ENCODE assay signal across 8 cellular contexts in genomic region chr4:75653845-75654503, GRCh38. TPM values are rescaled to one million over a fixed set of nuclear protein-coding genes. Genes with fewer than 3 reads are reported as not detected.
DNase-seq lines count a peak whose midpoint lies in the region; ATAC-seq and TF ChIP-seq lines count a peak whose summit lies in the region.

No MANE protein-coding gene starts in this region.

- POLR2A ChIA-PET in CD8-positive, alpha-beta memory T cell (lab: Charles Lee) = interaction anchor here (0.5 to 1.0 kb wide), 3 partner anchors 10 to 29 kb away, joined by 3 to 7 read pairs (median 4); partner anchors contain the start of gene G3BP2

- peak; percentile 72 for TF ChIP-seq CTCF in brain microvascular endothelial cell (IDR thresholded peaks at IDR 0.05; ENCODE audit: low read depth, low read length, missing control alignments)

- peaks cover 7 to 82% (median 19%) of the 10 kb centered on the region in 3 donors for H3K36me3 Mint-ChIP-seq in CD8-positive, alpha-beta memory T cell

- H4K8ac ChIP-seq in mesenchymal stem cell (ENCODE audit: low read length) = no peak overlapping the region

- peaks cover 36% of the 10 kb centered on the region for H3K4me1 ChIP-seq in CD8-positive, alpha-beta memory T cell (ENCODE audit: insufficient read depth, low read length)
- peaks cover 2% of the 10 kb centered on the region for H3K4me1 ChIP-seq in mesenchymal stem cell (ENCODE audit: control insufficient read depth, insufficient read depth, low read depth, low read length)

- peaks cover 13% of the 10 kb centered on the region for H3K79me1 ChIP-seq in mesenchymal stem cell (replicated peaks; ENCODE audit: low read length, poor library complexity, severe bottlenecking)

- peak overlapping the region; percentile 29 to 93 (median 66) for H3K27ac Mint-ChIP-seq in CD8-positive, alpha-beta memory T cell

- H2BK12ac ChIP-seq in mesenchymal stem cell (ENCODE audit: low read length in 2 of 2) = no peak overlapping the region

- no peaks in the 10 kb centered on the region for H3K27me3 Mint-ChIP-seq in CD8-positive, alpha-beta memory T cell

- H3K4ac ChIP-seq in mesenchymal stem cell (ENCODE audit: low read depth in 1 of 2, low read length in 2 of 2) = no peak overlapping the region

- H3K18ac ChIP-seq in mesenchymal stem cell (ENCODE audit: low read depth in 1 of 2, low read length in 2 of 2) = no peak overlapping the region

- in situ Hi-C loops in brain microvascular endothelial cell (cut with HindIII; ENCODE audit: low pct_ligation_motif_present, low sequenced_read_pairs) = no loop called here

- no peak overlapping the region for H2AK5ac ChIP-seq in mesenchymal stem cell (ENCODE audit: low read length, severe bottlenecking)

- no peaks in the 10 kb centered on the region for H3K27me3 ChIP-seq in CD8-positive, alpha-beta memory T cell (ENCODE audit: insufficient read depth, low read length, poor library complexity, severe bottlenecking)
- H3K27me3 ChIP-seq in brain microvascular endothelial cell (replicated peaks) = no peaks in the 10 kb centered on the region
- H3K27me3 ChIP-seq in mesenchymal stem cell (ENCODE audit: control insufficient read depth in 1 of 2, insufficient read depth in 1 of 2, low read length in 2 of 2) = no peaks in the 10 kb centered on the region

- H3K4me1 Mint-ChIP-seq in CD8-positive, alpha-beta memory T cell = peaks cover 50 to 69% (median 52%) of the 10 kb centered on the region in 3 donors

- peaks cover 49% of the 10 kb centered on the region for H3K36me3 ChIP-seq in CD8-positive, alpha-beta memory T cell (ENCODE audit: insufficient read depth, low read length)
- H3K36me3 ChIP-seq in brain microvascular endothelial cell (replicated peaks) = peaks cover 27% of the 10 kb centered on the region
- H3K36me3 ChIP-seq in mesenchymal stem cell (ENCODE audit: control insufficient read depth in 1 of 2, insufficient read depth in 2 of 2, low read depth in 1 of 2, low read length in 2 of 2) = peaks cover 4 to 92% of the 10 kb centered on the region in 2 experiments

- no peak overlapping the region for H2BK5ac ChIP-seq in mesenchymal stem cell (ENCODE audit: low read depth, low read length, poor library complexity, severe bottlenecking)

- DNase-seq in CD8-positive, alpha-beta memory T cell = no peak
- DNase-seq in HT-29 (ENCODE audit: low spot score) = peak; percentile 52
- peak; percentile 15 for DNase-seq in brain microvascular endothelial cell
- peak; percentile 53 for DNase-seq in mesenchymal stem cell
- no peak for DNase-seq in NCI-H187 treated with DMSO at 0.1 percent for 48 hours (lab: John Stamatoyannopoulos, UW)
- DNase-seq in NCI-H1436 treated with DMSO at 0.1 percent for 48 hours (lab: John Stamatoyannopoulos, UW) = no peak
- no peak for DNase-seq in hepatic stellate cell (ENCODE audit: low spot score)

- no peaks in the 10 kb centered on the region for H3K9me3 Mint-ChIP-seq in CD8-positive, alpha-beta memory T cell

- no CpG with 5 or more reads among the region's 2 CpGs for WGBS in mesenchymal stem cell

- no peak overlapping the region for H2AFZ ChIP-seq in mesenchymal stem cell (ENCODE audit: low read depth, low read length)

- H3K9me3 ChIP-seq in CD8-positive, alpha-beta memory T cell (ENCODE audit: low read length) = no peaks in the 10 kb centered on the region
- no peaks in the 10 kb centered on the region for H3K9me3 ChIP-seq in mesenchymal stem cell (ENCODE audit: control insufficient read depth, low read length)

- no peak overlapping the region for H2BK15ac ChIP-seq in mesenchymal stem cell (ENCODE audit: low read depth, poor library complexity, severe bottlenecking)

- H3K4me3 ChIP-seq in CD8-positive, alpha-beta memory T cell (ENCODE audit: low read length) = no peak overlapping the region
- no peak overlapping the region for H3K4me3 ChIP-seq in brain microvascular endothelial cell (ENCODE audit: low read depth, low read length)
- no peak overlapping the region for H3K4me3 ChIP-seq in mesenchymal stem cell (ENCODE audit: insufficient read depth in 1 of 2, low read depth in 1 of 2, low read length in 2 of 2)

- no peak overlapping the region for H3K27ac ChIP-seq in CD8-positive, alpha-beta memory T cell (ENCODE audit: low read depth, low read length)
- H3K27ac ChIP-seq in brain microvascular endothelial cell (no peak overlapping the region), mesenchymal stem cell (ENCODE audit: low read length, poor library complexity, severe bottlenecking) (no peak overlapping the region)

- no peak overlapping the region for H4K91ac ChIP-seq in mesenchymal stem cell (ENCODE audit: low read length)

- ATAC-seq in GM18870 (IDR thresholded peaks at IDR 0.05; ENCODE audit: unreplicated experiment) = no peak

- H2BK120ac ChIP-seq in mesenchymal stem cell (ENCODE audit: low read depth, low read length) = no peak overlapping the region

- no peak overlapping the region for H3K23ac ChIP-seq in mesenchymal stem cell (ENCODE audit: low read length in 2 of 2)

- H3K4me3 Mint-ChIP-seq in CD8-positive, alpha-beta memory T cell = peak overlapping the region in 1 of 7 donors; percentile 13

- no peak overlapping the region for H3K4me2 ChIP-seq in mesenchymal stem cell (ENCODE audit: low read length, poor library complexity, severe bottlenecking)

- CTCF ChIA-PET in CD8-positive, alpha-beta memory T cell (lab: Charles Lee) = interaction anchor here (1.0 to 1.6 kb wide), 3 partner anchors 18 to 94 kb away, joined by 3 read pairs; partner anchors contain the start of gene USO1

- H3K14ac ChIP-seq in mesenchymal stem cell (ENCODE audit: low read length in 2 of 2) = no peak overlapping the region

- H3K9ac ChIP-seq in mesenchymal stem cell (ENCODE audit: low read length) = peak overlapping the region; percentile 26

RNA-seq across cellular contexts. Expression of gene G3BP2, which starts 19.2 kb away (rescaled TPM):
- 100 to 1,000 TPM; 189 to 195 TPM for total RNA-seq in CD8-positive, alpha-beta memory T cell
- 115 TPM for polyA plus RNA-seq in CD8-positive, alpha-beta memory T cell
- total RNA-seq in HT-29 (2014; rRNA removed; shearing (Covaris generic)) = 54.0 and 59.4 TPM in 2 replicates
- polyA plus RNA-seq in mesenchymal stem cell (2013, experiment 1 of 2) = 99.9 TPM
- 101 TPM for polyA plus RNA-seq in mesenchymal stem cell (2013, experiment 2 of 2)

RNA-seq across cellular contexts. Expression of gene CDKL2, which starts 23.6 kb away (rescaled TPM):
- total RNA-seq in CD8-positive, alpha-beta memory T cell = under 1 TPM; 0.27 to 0.37 TPM
- polyA plus RNA-seq in CD8-positive, alpha-beta memory T cell = 0.47 TPM
- total RNA-seq in HT-29 (2014; rRNA removed; shearing (Covaris generic)) = not detected in 2 replicates
- polyA plus RNA-seq in mesenchymal stem cell (2013, experiment 1 of 2) = 1.6 TPM
- 1.5 TPM for polyA plus RNA-seq in mesenchymal stem cell (2013, experiment 2 of 2)

Comparison
In these comparisons a context has a peak if more than half of its experiments do, and no peak if none do; other contexts are left out.
1. DNase-seq: peak in HT-29 (single experiment), brain microvascular endothelial cell (single experiment) and mesenchymal stem cell (single experiment); none in CD8-positive, alpha-beta memory T cell (0 of 5), NCI-H187 treated with DMSO at 0.1 percent for 48 hours (single experiment), NCI-H1436 treated with DMSO at 0.1 percent for 48 hours (single experiment) and hepatic stellate cell (single experiment).